28 cellular contexts compared by ENCODE assay signal in the genomic region with DNA sequence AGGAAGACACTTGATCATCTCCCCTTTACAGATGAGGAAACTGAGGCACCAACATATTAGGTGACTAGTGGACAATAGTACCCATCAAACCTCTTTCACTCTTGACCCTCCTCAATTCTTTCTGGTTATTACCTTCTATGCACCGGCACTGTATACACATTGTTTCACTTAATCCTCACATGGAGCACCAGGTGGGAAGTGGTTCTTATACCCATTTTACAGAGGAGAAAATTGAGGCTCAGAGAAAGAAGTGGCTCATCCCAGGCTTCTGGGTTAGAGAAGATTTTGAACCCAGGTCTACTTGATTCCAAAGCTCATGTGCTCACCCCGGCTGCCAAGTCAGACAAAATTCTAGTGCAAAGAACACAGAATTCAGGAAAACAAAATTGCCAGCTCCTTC.
"Had no signal": no experiment of that assay in that cellular context is flagged by ENCODE, and none has a peak within 500 bp of the region (broad histone marks: within the 10 kb centered on the region; RNA-seq: fewer than 3 reads in every experiment).

No MANE protein-coding gene starts in this region.

- H3K27ac Mint-ChIP-seq: stimulated activated memory B cell treated with anti-CD40 and anti-IgM and Interleukin-4, amounts not matched to agents 10 μg/mL and 1 μg/mL and 100 μg/mL, for 72 hours; stimulated activated naive B cell treated with anti-CD40 and anti-IgM and Interleukin-4, amounts not matched to agents 10 μg/mL and 1 μg/mL and 100 μg/mL, for 72 hours; stimulated activated naive CD8-positive, alpha-beta T cell treated with anti-CD3 and anti-CD28 coated beads, Interleukin-15, amount 100 ng/mL, for 72 hours; stimulated activated naive CD8-positive, alpha-beta T cell treated with anti-CD3 and anti-CD28 coated beads, Interleukin-15, Interleukin-2, amounts not matched to agents 100 ng/mL and 50 ng/mL, for 24 hours; type B pancreatic cell had no signal

- H3K9me3 ChIP-seq: stomach, suprapubic skin, testis, thoracic aorta, thyroid gland, tibial artery, transverse colon, upper lobe of left lung, upper lobe of right lung, uterus, vagina had no signal

- FAIRE-seq: urothelium cell line had no signal

- DNase-seq: stimulated activated CD4-positive, alpha-beta T cell treated with anti-CD3 and anti-CD28 coated beads, Interleukin-2, amount 100 ng/mL, for 48 hours; stimulated activated CD4-positive, alpha-beta T cell treated with anti-CD3 and anti-CD28 coated beads, Interleukin-4, amount 100 ng/mL, for 1 hour; stimulated activated CD4-positive, alpha-beta T cell treated with anti-CD3 and anti-CD28 coated beads, Interleukin-4, amount 100 ng/mL, for 24 hours; stimulated activated CD4-positive, alpha-beta T cell treated with anti-CD3 and anti-CD28 coated beads, Interleukin-4, amount 100 ng/mL, for 4 hours; stimulated activated CD8-positive, alpha-beta memory T cell treated with anti-CD3 and anti-CD28 coated beads, Interleukin-4, amount 100 ng/mL, for 48 hours; stimulated activated naive B cell treated with anti-CD40 and anti-IgM and Interleukin-4, amounts not matched to agents 10 μg/mL and 1 μg/mL and 100 μg/mL, for 72 hours; stimulated activated naive CD4-positive, alpha-beta T cell; stimulated activated naive CD4-positive, alpha-beta T cell treated with Interleukin-2 at 50 U/mL for 16 hours; stimulated activated naive CD8-positive, alpha-beta T cell treated with anti-CD3 and anti-CD28 coated beads, Interleukin-15, amount 100 ng/mL, for 72 hours; stimulated activated naive CD8-positive, alpha-beta T cell treated with anti-CD3 and anti-CD28 coated beads, Interleukin-15, Interleukin-2, amounts not matched to agents 100 U/mL and 50 U/mL, for 24 hours; stomach; substantia nigra; testis; thyroid gland; tibial artery; transverse colon; trophoblast cell; upper lobe of left lung; upper lobe of right lung; uterus had no signal

- H3K36me3 ChIP-seq: stomach, suprapubic skin, thoracic aorta, thyroid gland, tibial artery, tibial nerve, transverse colon, upper lobe of left lung, upper lobe of right lung, uterus, vagina had no signal

- H3K4me3 Mint-ChIP-seq: stimulated activated memory B cell treated with anti-CD40 and anti-IgM and Interleukin-4, amounts not matched to agents 10 μg/mL and 1 μg/mL and 100 μg/mL, for 72 hours; stimulated activated naive B cell treated with anti-CD40 and anti-IgM and Interleukin-4, amounts not matched to agents 10 μg/mL and 1 μg/mL and 100 μg/mL, for 72 hours; stimulated activated naive CD8-positive, alpha-beta T cell treated with anti-CD3 and anti-CD28 coated beads, Interleukin-15, amount 100 ng/mL, for 72 hours; stimulated activated naive CD8-positive, alpha-beta T cell treated with anti-CD3 and anti-CD28 coated beads, Interleukin-15, Interleukin-2, amounts not matched to agents 100 ng/mL and 50 ng/mL, for 24 hours; type B pancreatic cell had no signal

- H3K4me3 ChIP-seq: stomach, suprapubic skin, testis, thoracic aorta, thyroid gland, tibial artery, tibial nerve, transverse colon, upper lobe of left lung, upper lobe of right lung, uterus, vagina had no signal

- H3K27me3 ChIP-seq: testis, thyroid gland, tibial nerve, uterus, vagina had no signal

- ATAC-seq: stimulated activated memory B cell treated with anti-CD40 and anti-IgM and Interleukin-4, amounts not matched to agents 10 μg/mL and 1 μg/mL and 100 μg/mL, for 72 hours; stimulated activated naive B cell treated with anti-CD40 and anti-IgM and Interleukin-4, amounts not matched to agents 10 μg/mL and 1 μg/mL and 100 μg/mL, for 72 hours; stimulated activated naive CD8-positive, alpha-beta T cell treated with anti-CD3 and anti-CD28 coated beads, Interleukin-15, amount 100 ng/mL, for 72 hours; stimulated activated naive CD8-positive, alpha-beta T cell treated with anti-CD3 and anti-CD28 coated beads, Interleukin-15, Interleukin-2, amounts not matched to agents 100 U/mL and 50 U/mL, for 24 hours; upper lobe of right lung had no signal

- H3K4me1 ChIP-seq: stomach, thyroid gland, tibial artery, tibial nerve, upper lobe of left lung, upper lobe of right lung, uterus had no signal

- H3K4me1 Mint-ChIP-seq: stimulated activated memory B cell treated with anti-CD40 and anti-IgM and Interleukin-4, amounts not matched to agents 10 μg/mL and 1 μg/mL and 100 μg/mL, for 72 hours; stimulated activated naive B cell treated with anti-CD40 and anti-IgM and Interleukin-4, amounts not matched to agents 10 μg/mL and 1 μg/mL and 100 μg/mL, for 72 hours; stimulated activated naive CD8-positive, alpha-beta T cell treated with anti-CD3 and anti-CD28 coated beads, Interleukin-15, amount 100 ng/mL, for 72 hours had no signal

- H3K36me3 Mint-ChIP-seq: stimulated activated memory B cell treated with anti-CD40 and anti-IgM and Interleukin-4, amounts not matched to agents 10 μg/mL and 1 μg/mL and 100 μg/mL, for 72 hours; stimulated activated naive B cell treated with anti-CD40 and anti-IgM and Interleukin-4, amounts not matched to agents 10 μg/mL and 1 μg/mL and 100 μg/mL, for 72 hours; type B pancreatic cell had no signal

- H3K9me3 Mint-ChIP-seq: stimulated activated naive CD8-positive, alpha-beta T cell treated with anti-CD3 and anti-CD28 coated beads, Interleukin-15, Interleukin-2, amounts not matched to agents 100 ng/mL and 50 ng/mL, for 24 hours; type B pancreatic cell had no signal

- H3K27ac ChIP-seq: stomach, suprapubic skin, testis, thoracic aorta, thyroid gland, tibial artery, tibial nerve, transverse colon, upper lobe of left lung, upper lobe of right lung, uterus, vagina had no signal
